ENCODE assay signal across 14 cellular contexts in the genomic region with DNA sequence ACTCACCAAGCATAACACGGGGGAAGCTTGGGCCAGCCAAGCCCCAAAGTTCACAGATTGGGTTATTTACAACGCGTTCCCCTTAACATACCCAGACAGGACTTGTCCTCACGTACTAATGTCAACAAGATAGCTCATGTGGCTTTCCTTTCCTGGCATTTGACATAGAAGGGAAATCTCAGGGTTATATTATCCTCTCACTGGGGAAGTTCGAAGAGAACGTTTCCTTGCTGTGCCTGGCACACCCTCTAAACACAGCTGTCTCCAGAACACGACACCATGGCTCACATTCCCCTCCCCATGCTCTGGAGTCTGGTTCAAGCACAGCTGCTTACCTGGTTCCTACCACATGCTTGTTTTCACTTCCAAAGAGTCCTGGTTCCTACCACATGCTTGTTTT. TPM values are rescaled to one million over a fixed set of nuclear protein-coding genes. Genes with fewer than 3 reads are reported as not detected.
A peak's percentile ranks its signal among the peaks of the same experiment; 100 is the strongest.
DNase-seq lines count a peak whose midpoint lies in the region; ATAC-seq and TF ChIP-seq lines count a peak whose summit lies in the region.
"Had no signal": no experiment of that assay in that cellular context is flagged by ENCODE, and none has a peak within 500 bp of the region (broad histone marks: within the 10 kb centered on the region; RNA-seq: fewer than 3 reads in every experiment).

No MANE protein-coding gene starts in this region.

- ATAC-seq in natural killer cell (no peak), GM21528 (IDR thresholded peaks at IDR 0.05; ENCODE audit: low FRiP score, unreplicated experiment) (no peak)

- H3K36me3 Mint-ChIP-seq in activated T-helper 2 cell treated with anti-CD3 and anti-CD28 coated beads, Interferon-gamma antibody, Interleukin-2, Interleukin-4, amounts not matched to agents 10 μg/mL and 5 μg/mL and 100 μg/mL, durations not matched to agents 14 hours and 24 hours and 36 hours (ENCODE audit: low read depth), result no peaks in the 10 kb centered on the region
- H3K36me3 Mint-ChIP-seq in natural killer cell, result no peaks in the 10 kb centered on the region

- H3K27me3 Mint-ChIP-seq in activated T-helper 2 cell treated with anti-CD3 and anti-CD28 coated beads, Interferon-gamma antibody, Interleukin-2, Interleukin-4, amounts not matched to agents 10 μg/mL and 5 μg/mL and 100 μg/mL, durations not matched to agents 14 hours and 24 hours and 36 hours (ENCODE audit: low read depth), result peaks cover 6% of the 10 kb centered on the region
- H3K27me3 Mint-ChIP-seq in natural killer cell (ENCODE audit: low read depth in 2 of 2), result peaks cover 0 to 3% of the 10 kb centered on the region in 2 donors

- no peak overlapping the region for H3K27ac ChIP-seq in osteoblast (ENCODE audit: low read depth, low read length)

- H3K4me3 ChIP-seq in choroid plexus epithelial cell (ENCODE audit: low read depth, low read length) (no peak overlapping the region), osteoblast (ENCODE audit: insufficient read depth, low read length) (no peak overlapping the region)
- H3K4me3 ChIP-seq: MG63, prostate gland had no signal

- H3K4me1 Mint-ChIP-seq in activated T-helper 2 cell treated with anti-CD3 and anti-CD28 coated beads, Interferon-gamma antibody, Interleukin-2, Interleukin-4, amounts not matched to agents 10 μg/mL and 5 μg/mL and 100 μg/mL, durations not matched to agents 14 hours and 24 hours and 36 hours (ENCODE audit: low read depth), result no peaks in the 10 kb centered on the region
- no peaks in the 10 kb centered on the region for H3K4me1 Mint-ChIP-seq in natural killer cell

- no peaks in the 10 kb centered on the region for H4K20me1 ChIP-seq in osteoblast (ENCODE audit: insufficient read depth, low read length)

- no peaks in the 10 kb centered on the region for H3K79me2 ChIP-seq in osteoblast (ENCODE audit: insufficient read depth, low read length)

- no peak for TF ChIP-seq CTCF in choroid plexus epithelial cell (conservative IDR thresholded peaks at IDR 0.05; ENCODE audit: low read depth, low read length)
- TF ChIP-seq CTCF in osteoblast (IDR thresholded peaks at IDR 0.05; ENCODE audit: extremely low read depth, low read depth, low read length), result no peak
- TF ChIP-seq CTCF in natural killer cell (IDR thresholded peaks at IDR 0.05), result no peak

- H3K9me3 Mint-ChIP-seq in activated T-helper 2 cell treated with anti-CD3 and anti-CD28 coated beads, Interferon-gamma antibody, Interleukin-2, Interleukin-4, amounts not matched to agents 10 μg/mL and 5 μg/mL and 100 μg/mL, durations not matched to agents 14 hours and 24 hours and 36 hours, result peaks cover 4% of the 10 kb centered on the region
- H3K9me3 Mint-ChIP-seq in natural killer cell, result no peaks in the 10 kb centered on the region

- no peak overlapping the region for H3K27ac Mint-ChIP-seq in activated T-helper 2 cell treated with anti-CD3 and anti-CD28 coated beads, Interferon-gamma antibody, Interleukin-2, Interleukin-4, amounts not matched to agents 10 μg/mL and 5 μg/mL and 100 μg/mL, durations not matched to agents 14 hours and 24 hours and 36 hours
- H3K27ac Mint-ChIP-seq in natural killer cell, result no peak overlapping the region

- peaks cover 8% of the 10 kb centered on the region for H3K27me3 ChIP-seq in osteoblast (ENCODE audit: insufficient read depth, low read length)
- H3K27me3 ChIP-seq: MG63 had no signal

- H3K36me3 ChIP-seq in osteoblast (ENCODE audit: insufficient read depth, low read length), result no peaks in the 10 kb centered on the region
- H3K36me3 ChIP-seq: MG63, prostate gland had no signal

- intact Hi-C loops in activated T-helper 2 cell treated with anti-CD3 and anti-CD28 coated beads, Interferon-gamma antibody, Interleukin-2, Interleukin-4, amounts not matched to agents 10 μg/mL and 5 μg/mL and 100 μg/mL, durations not matched to agents 14 hours and 24 hours and 36 hours (cut with micrococcal nuclease), result no loop called here
- intact Hi-C loops in natural killer cell (cut with micrococcal nuclease), result no loop called here

- DNase-seq in COR-L47 (lab: John Stamatoyannopoulos, UW), result peak; percentile 24
- peak; percentile 69 for DNase-seq in NCI-H2081 treated with DMSO at 0.1 percent for 48 hours (lab: John Stamatoyannopoulos, UW)
- peak; percentile 20 for DNase-seq in choroid plexus epithelial cell (ENCODE audit: low read depth)
- DNase-seq in osteoblast (ENCODE audit: insufficient read length, low spot score, missing footprints), result no peak
- DNase-seq in activated T-helper 2 cell treated with anti-CD3 and anti-CD28 coated beads, Interferon-gamma antibody, Interleukin-2, Interleukin-4, amounts not matched to agents 10 μg/mL and 5 μg/mL and 100 μg/mL, durations not matched to agents 14 hours and 24 hours and 36 hours (ENCODE audit: low spot score), result no peak
- no peak for DNase-seq in natural killer cell
- no peak for DNase-seq in anterior cingulate cortex (lab: John Stamatoyannopoulos, UW)
- DNase-seq: activated CD4-positive, alpha-beta T cell treated with anti-CD3 and anti-CD28 coated beads for 48 hours; activated T-cell treated with anti-CD3 and anti-CD28 coated beads, Interleukin-2, amount 50 U/mL, for 48 hours; GDM1; MG63; NCI-H524 had no signal

- H2AFZ ChIP-seq in osteoblast (ENCODE audit: low read length), result no peak overlapping the region

- H3K4me2 ChIP-seq in osteoblast (ENCODE audit: insufficient read depth, low read length), result peak overlapping the region; percentile 50

- no peaks in the 10 kb centered on the region for H3K9me3 ChIP-seq in osteoblast (ENCODE audit: low read depth, low read length)
- H3K9me3 ChIP-seq: prostate gland had no signal

- H3K4me1 ChIP-seq in osteoblast (ENCODE audit: insufficient read depth, low read length), result no peaks in the 10 kb centered on the region
- H3K4me1 ChIP-seq: prostate gland had no signal

- no peak overlapping the region for H3K4me3 Mint-ChIP-seq in activated T-helper 2 cell treated with anti-CD3 and anti-CD28 coated beads, Interferon-gamma antibody, Interleukin-2, Interleukin-4, amounts not matched to agents 10 μg/mL and 5 μg/mL and 100 μg/mL, durations not matched to agents 14 hours and 24 hours and 36 hours (ENCODE audit: low read depth)
- no peak overlapping the region for H3K4me3 Mint-ChIP-seq in natural killer cell

RNA-seq across cellular contexts. Expression of a gene that starts 46.8 kb away (rescaled TPM):
- total RNA-seq in osteoblast, result under 0.01 and 0.36 TPM in 2 replicates
- total RNA-seq in activated T-helper 2 cell treated with anti-CD3 and anti-CD28 coated beads, Interferon-gamma antibody, Interleukin-2, Interleukin-4, amounts not matched to agents 10 μg/mL and 5 μg/mL and 100 μg/mL, durations not matched to agents 14 hours and 24 hours and 36 hours, result 17.0 and 20.9 TPM in 2 replicates
- 10 to 100 TPM; 33.0 to 67.4 (median 51.8) TPM for total RNA-seq in natural killer cell

Comparison
In these comparisons a context has a peak if more than half of its experiments do, and no peak if none do; other contexts are left out.
1. DNase-seq: peak in COR-L47 (single experiment), NCI-H2081 treated with DMSO at 0.1 percent for 48 hours (single experiment) and choroid plexus epithelial cell (single experiment); none in osteoblast (single experiment), activated T-helper 2 cell treated with anti-CD3 and anti-CD28 coated beads, Interferon-gamma antibody, Interleukin-2, Interleukin-4, amounts not matched to agents 10 μg/mL and 5 μg/mL and 100 μg/mL, durations not matched to agents 14 hours and 24 hours and 36 hours (single experiment), natural killer cell (single experiment) and anterior cingulate cortex (0 of 58).
2. RNA of a gene that starts 46.8 kb away (total RNA-seq): 33.0 to 67.4 TPM in natural killer cell and 17.0 to 20.9 TPM in activated T-helper 2 cell treated with anti-CD3 and anti-CD28 coated beads, Interferon-gamma antibody, Interleukin-2, Interleukin-4, amounts not matched to agents 10 μg/mL and 5 μg/mL and 100 μg/mL, durations not matched to agents 14 hours and 24 hours and 36 hours; under 0.01 to 0.36 TPM in osteoblast; every median in the first group is over 10 times any median in the second.